2 cellular contexts compared by ENCODE assay signal in genomic region chr1:227316456-227316855, GRCh38.
TF ChIP-seq lines count a peak whose summit lies in the region.

No MANE protein-coding gene starts in this region.

TF ChIP-seq in SK-N-SH, 30 proteins besides CTCF, POLR2A, EP300 and RAD21 (continued from another document):
- no peak for TF ChIP-seq USF1 (IDR thresholded peaks at IDR 0.05; ENCODE audit: borderline replicate concordance, low read depth)
- no peak for TF ChIP-seq TCF12 (IDR thresholded peaks at IDR 0.05)

TF ChIP-seq in SK-N-SH treated with all-trans-retinoic acid at 6 μM for 48 hours, 23 proteins besides CTCF, POLR2A, EP300 and RAD21 (continued from another document):
- TF ChIP-seq POU6F1 (CRISPR knock-in tag; IDR thresholded peaks at IDR 0.05; ENCODE audit: borderline replicate concordance, low read depth): no peak
- TF ChIP-seq OSR1 (CRISPR knock-in tag; IDR thresholded peaks at IDR 0.05): no peak
- no peak for TF ChIP-seq ZFP30 (CRISPR knock-in tag; IDR thresholded peaks at IDR 0.05)
TF ChIP-seq in SK-N-SH treated with all-trans-retinoic acid at 6 μM for 48 hours: peak in this region for 0.
